ENCODE assay signal across 8 cellular contexts in the genomic region with DNA sequence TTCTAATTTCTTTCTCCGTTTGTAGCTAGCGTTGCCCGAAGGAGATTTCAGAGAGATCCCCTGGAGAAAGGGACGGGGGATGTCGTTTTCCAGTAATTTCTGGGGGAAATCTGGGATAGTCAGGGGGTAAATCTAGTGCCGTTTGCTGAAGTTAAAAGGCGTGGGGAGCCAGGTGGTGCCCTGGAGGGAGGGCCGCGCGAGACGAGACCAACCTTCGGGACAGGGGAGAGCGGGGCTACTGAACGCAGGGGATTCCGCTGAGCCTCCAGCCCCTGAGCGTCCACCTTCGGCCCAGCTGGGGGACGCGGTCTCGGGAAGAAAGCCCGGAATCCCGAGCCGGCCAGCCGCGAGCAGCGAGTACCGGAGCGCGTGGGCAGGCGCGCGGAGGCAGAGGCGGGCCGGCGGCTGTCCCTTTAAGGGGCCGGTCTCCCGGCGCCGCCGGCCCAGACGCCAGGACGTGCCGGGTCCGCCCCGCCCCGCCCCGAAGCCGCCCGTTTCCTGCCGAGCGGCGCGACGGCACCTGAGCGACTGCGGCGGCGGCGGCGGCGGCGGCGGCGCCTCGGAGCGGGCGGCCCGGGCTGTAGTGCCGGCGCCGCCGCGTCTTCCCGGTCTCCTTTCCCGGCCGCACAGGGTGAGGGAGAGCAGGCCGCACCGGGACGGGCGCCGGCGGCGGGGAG. TPM values are rescaled to one million over a fixed set of nuclear protein-coding genes. Genes with fewer than 3 reads are reported as not detected.
DNase-seq lines count a peak whose midpoint lies in the region; ATAC-seq, FAIRE-seq and TF ChIP-seq lines count a peak whose summit lies in the region.

A gene with protein sequence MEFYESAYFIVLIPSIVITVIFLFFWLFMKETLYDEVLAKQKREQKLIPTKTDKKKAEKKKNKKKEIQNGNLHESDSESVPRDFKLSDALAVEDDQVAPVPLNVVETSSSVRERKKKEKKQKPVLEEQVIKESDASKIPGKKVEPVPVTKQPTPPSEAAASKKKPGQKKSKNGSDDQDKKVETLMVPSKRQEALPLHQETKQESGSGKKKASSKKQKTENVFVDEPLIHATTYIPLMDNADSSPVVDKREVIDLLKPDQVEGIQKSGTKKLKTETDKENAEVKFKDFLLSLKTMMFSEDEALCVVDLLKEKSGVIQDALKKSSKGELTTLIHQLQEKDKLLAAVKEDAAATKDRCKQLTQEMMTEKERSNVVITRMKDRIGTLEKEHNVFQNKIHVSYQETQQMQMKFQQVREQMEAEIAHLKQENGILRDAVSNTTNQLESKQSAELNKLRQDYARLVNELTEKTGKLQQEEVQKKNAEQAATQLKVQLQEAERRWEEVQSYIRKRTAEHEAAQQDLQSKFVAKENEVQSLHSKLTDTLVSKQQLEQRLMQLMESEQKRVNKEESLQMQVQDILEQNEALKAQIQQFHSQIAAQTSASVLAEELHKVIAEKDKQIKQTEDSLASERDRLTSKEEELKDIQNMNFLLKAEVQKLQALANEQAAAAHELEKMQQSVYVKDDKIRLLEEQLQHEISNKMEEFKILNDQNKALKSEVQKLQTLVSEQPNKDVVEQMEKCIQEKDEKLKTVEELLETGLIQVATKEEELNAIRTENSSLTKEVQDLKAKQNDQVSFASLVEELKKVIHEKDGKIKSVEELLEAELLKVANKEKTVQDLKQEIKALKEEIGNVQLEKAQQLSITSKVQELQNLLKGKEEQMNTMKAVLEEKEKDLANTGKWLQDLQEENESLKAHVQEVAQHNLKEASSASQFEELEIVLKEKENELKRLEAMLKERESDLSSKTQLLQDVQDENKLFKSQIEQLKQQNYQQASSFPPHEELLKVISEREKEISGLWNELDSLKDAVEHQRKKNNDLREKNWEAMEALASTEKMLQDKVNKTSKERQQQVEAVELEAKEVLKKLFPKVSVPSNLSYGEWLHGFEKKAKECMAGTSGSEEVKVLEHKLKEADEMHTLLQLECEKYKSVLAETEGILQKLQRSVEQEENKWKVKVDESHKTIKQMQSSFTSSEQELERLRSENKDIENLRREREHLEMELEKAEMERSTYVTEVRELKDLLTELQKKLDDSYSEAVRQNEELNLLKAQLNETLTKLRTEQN (N-terminal part only) (plus strand): TSS at position 484 of the 677 bp plus-strand sequence. CDS start 31,842 bp downstream, outside the sequence.

- H3K36me3 ChIP-seq in osteoblast (ENCODE audit: insufficient read depth, low read length) (no peaks in the 10 kb centered on the region), testis (ENCODE audit: low read depth, missing control alignments) (no peaks in the 10 kb centered on the region)

- peaks cover 24% of the 10 kb centered on the region for H3K4me1 ChIP-seq in osteoblast (ENCODE audit: insufficient read depth, low read length)
- peaks cover 36% of the 10 kb centered on the region for H3K4me1 ChIP-seq in testis

- peak within 1 kb of the TSS; percentile 88 for H3K4me3 ChIP-seq in osteoblast (ENCODE audit: insufficient read depth, low read length)
- peak within 1 kb of the TSS; percentile 87 to 92 for H3K4me3 ChIP-seq in testis

- H3K27me3 ChIP-seq in osteoblast (ENCODE audit: insufficient read depth, low read length) (no peaks in the 10 kb centered on the region), testis (no peaks in the 10 kb centered on the region)

- WGBS in testis, 2 donors: 0 to 1% methylated on average over 15 to 80 of the region's 83 CpGs

- no peak for FAIRE-seq in H54 (lab: Jason Lieb, UNC)

- DNase-seq in G401 (ENCODE audit: low spot score) (peak; percentile 81), H54 (ENCODE audit: insufficient read length, low spot score) (peak; percentile 62), M059J (ENCODE audit: low read depth) (peak; percentile 83), glomerular endothelial cell (ENCODE audit: extremely low read depth, low read depth, low spot score) (no peak), osteoblast (ENCODE audit: insufficient read length, low spot score, missing footprints) (peak; percentile 97), testis (peak; percentile 84)
- peak; percentile 90 for DNase-seq in activated naive CD4-positive, alpha-beta T cell treated with anti-CD3 and anti-CD28 coated beads, Interleukin-2, amount 50 U/mL, for 16 hours

- H2AFZ ChIP-seq in osteoblast (ENCODE audit: low read length): peak within 1 kb of the TSS; percentile 96

- peak within 1 kb of the TSS; percentile 92 for H3K4me2 ChIP-seq in osteoblast (ENCODE audit: insufficient read depth, low read length)

- TF ChIP-seq POLR2A in H54 (IDR thresholded peaks at IDR 0.05; ENCODE audit: low read depth, low read length): 0 out of 2 replicates have a peak, but pooled peaks have one; percentile 6
- TF ChIP-seq POLR2A in testis (IDR thresholded peaks at IDR 0.05): no peak

- H3K27ac ChIP-seq in osteoblast (ENCODE audit: low read depth, low read length) (peak within 1 kb of the TSS; percentile 72), testis (peak within 1 kb of the TSS; percentile 94 to 97)

- in situ Hi-C loops in G401 (cut with HindIII; ENCODE audit: low sequenced_read_pairs): no loop called here

- ATAC-seq in SK-N-SH treated with all-trans-retinoic acid at 6 μM for 48 hours: peak; percentile 92

- H3K9me3 ChIP-seq in osteoblast (ENCODE audit: low read depth, low read length): no peaks in the 10 kb centered on the region
- H3K9me3 ChIP-seq in testis: no peaks in the 10 kb centered on the region

- peaks cover 32% of the 10 kb centered on the region for H4K20me1 ChIP-seq in osteoblast (ENCODE audit: insufficient read depth, low read length)

- intact Hi-C loops in testis (cut with DNase I; ENCODE audit: low total_unique reads): no loop called here

- TF ChIP-seq CTCF in osteoblast (IDR thresholded peaks at IDR 0.05; ENCODE audit: extremely low read depth, low read depth, low read length): no peak
- TF ChIP-seq CTCF in testis (IDR thresholded peaks at IDR 0.05): no peak

- peaks cover 45% of the 10 kb centered on the region for H3K79me2 ChIP-seq in osteoblast (ENCODE audit: insufficient read depth, low read length)

TF ChIP-seq in SK-N-SH treated with all-trans-retinoic acid at 6 μM for 48 hours, 23 proteins besides CTCF, POLR2A, EP300 and RAD21:
- TF ChIP-seq CSDC2 (CRISPR knock-in tag; IDR thresholded peaks at IDR 0.05): no peak
- TF ChIP-seq PATZ1 (CRISPR knock-in tag; IDR thresholded peaks at IDR 0.05; ENCODE audit: borderline replicate concordance): no peak
TF ChIP-seq in SK-N-SH treated with all-trans-retinoic acid at 6 μM for 48 hours: peak in this region for 0.

RNA-seq across cellular contexts. Expression of the gene that starts here (rescaled TPM):
- total RNA-seq in G401 (2014; rRNA removed; shearing (Covaris generic)): 92.4 and 132 TPM in 2 replicates
- total RNA-seq in M059J (2014; rRNA removed; shearing (Covaris generic)): 74.6 and 76.6 TPM in 2 replicates
- 94.2 and 117 TPM in 2 replicates for total RNA-seq in glomerular endothelial cell
- total RNA-seq in osteoblast: 172 and 177 TPM in 2 replicates
- total RNA-seq in testis: 100 to 1,000 TPM; 221 to 247 TPM
- 74.8 TPM for polyA plus RNA-seq in testis (ENCODE audit: insufficient read depth, low read depth, low replicate concordance)
